Comparison of ENCODE assay signal across 20 cellular contexts in the genomic region with DNA sequence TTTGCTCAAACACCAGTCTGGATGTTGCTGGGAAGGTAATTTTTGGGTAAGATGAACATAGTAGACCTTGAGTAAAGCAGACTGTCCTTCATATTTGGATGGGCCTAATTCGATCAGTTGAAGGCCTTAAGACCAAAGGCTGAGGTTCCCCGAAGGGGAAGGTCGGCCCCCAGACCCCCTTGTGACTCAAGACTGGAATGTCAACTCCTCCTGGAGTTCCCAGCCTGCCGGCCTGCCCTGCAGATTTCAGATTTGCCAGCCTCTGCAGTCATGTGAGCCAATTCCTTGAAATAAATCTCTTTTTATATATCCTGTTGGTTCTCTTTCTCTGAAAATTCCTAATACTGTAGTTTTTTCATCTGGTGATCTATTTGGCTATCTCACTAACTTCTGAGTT.
A peak's percentile ranks its signal among the peaks of the same experiment; 100 is the strongest.
DNase-seq lines count a peak whose midpoint lies in the region; ATAC-seq and TF ChIP-seq lines count a peak whose summit lies in the region.
"Had no signal": no experiment of that assay in that cellular context is flagged by ENCODE, and none has a peak within 500 bp of the region (broad histone marks: within the 10 kb centered on the region; RNA-seq: fewer than 3 reads in every experiment).

No MANE protein-coding gene starts in this region.

- H3K27ac ChIP-seq in CD8-positive, alpha-beta memory T cell (ENCODE audit: low read depth, low read length), result no peak overlapping the region
- H3K27ac ChIP-seq in naive thymus-derived CD4-positive, alpha-beta T cell (ENCODE audit: low read depth, low read length), result no peak overlapping the region

- no peak for DNase-seq in activated CD8-positive, alpha-beta memory T cell treated with anti-CD3 and anti-CD28 coated beads, Interleukin-2, amount 10 ng/mL, durations not matched to agents 7 days and 5 days
- DNase-seq in activated CD8-positive, alpha-beta memory T cell treated with anti-CD3 and anti-CD28 coated beads, Interleukin-2, amount 50 U/mL, for 4 hours, result no peak
- DNase-seq in CD8-positive, alpha-beta memory T cell, result no peak
- DNase-seq in activated naive CD8-positive, alpha-beta T cell treated with anti-CD3 and anti-CD28 coated beads, Interleukin-2, amount 10 ng/mL, durations not matched to agents 7 days and 5 days, result no peak
- no peak for DNase-seq in naive thymus-derived CD4-positive, alpha-beta T cell
- DNase-seq in COLO668 (lab: John Stamatoyannopoulos, UW; ENCODE audit: unreplicated experiment) (no peak), NCI-H2107 (lab: John Stamatoyannopoulos, UW) (no peak), glutamatergic neuron (no peak)
- DNase-seq: DND-41, H7, Kasumi-1, MG63, NCI-H1417 treated with DMSO at 0.1 percent for 48 hours, NCI-H187, NCI-H446 treated with DMSO at 0.1 percent for 48 hours, NCI-H526 treated with DMSO at 0.1 percent for 48 hours, Right ventricle myocardium superior had no signal

- H3K4me3 Mint-ChIP-seq in activated CD8-positive, alpha-beta memory T cell treated with anti-CD3 and anti-CD28 coated beads, Interleukin-2, amount 10 ng/mL, durations not matched to agents 7 days and 5 days, result peak overlapping the region; percentile 6
- H3K4me3 Mint-ChIP-seq in CD8-positive, alpha-beta memory T cell, result peak overlapping the region in 6 of 7 donors; percentile 4 to 62 (median 51)
- H3K4me3 Mint-ChIP-seq in activated naive CD8-positive, alpha-beta T cell treated with anti-CD3 and anti-CD28 coated beads, Interleukin-2, amount 10 ng/mL, durations not matched to agents 7 days and 5 days, result peak overlapping the region; percentile 59
- peak overlapping the region in 4 of 10 donors; percentile 7 to 56 (median 34) for H3K4me3 Mint-ChIP-seq in naive thymus-derived CD4-positive, alpha-beta T cell
- H3K4me3 Mint-ChIP-seq in glutamatergic neuron (ENCODE audit: unreplicated experiment), result no peak overlapping the region
- H3K4me3 Mint-ChIP-seq: B cell, CD14-positive monocyte had no signal

- CTCF ChIA-PET in activated CD8-positive, alpha-beta memory T cell treated with anti-CD3 and anti-CD28 coated beads, Interleukin-2, amount 10 ng/mL, durations not matched to agents 7 days and 5 days (lab: Charles Lee), result interaction anchor here (0.8 to 1.2 kb wide), 2 partner anchors 58 to 70 kb away, joined by 3 to 7 read pairs; no protein-coding TSS in a partner anchor
- CTCF ChIA-PET in CD8-positive, alpha-beta memory T cell (lab: Charles Lee), result no interaction called here
- CTCF ChIA-PET in naive thymus-derived CD4-positive, alpha-beta T cell (lab: Charles Lee), result no interaction called here

- peaks cover 15% of the 10 kb centered on the region for H3K4me1 ChIP-seq in CD8-positive, alpha-beta memory T cell (ENCODE audit: insufficient read depth, low read length)
- peaks cover 8 to 13% of the 10 kb centered on the region in 2 donors for H3K4me1 ChIP-seq in naive thymus-derived CD4-positive, alpha-beta T cell (ENCODE audit: control insufficient read depth in 2 of 2, insufficient read depth in 2 of 2, low read length in 2 of 2)

- H3K4me3 ChIP-seq in CD8-positive, alpha-beta memory T cell (ENCODE audit: low read length), result no peak overlapping the region
- no peak overlapping the region for H3K4me3 ChIP-seq in naive thymus-derived CD4-positive, alpha-beta T cell (ENCODE audit: low read length)
- H3K4me3 ChIP-seq: GM12878, MG63 had no signal

- no peaks in the 10 kb centered on the region for H3K36me3 ChIP-seq in CD8-positive, alpha-beta memory T cell (ENCODE audit: insufficient read depth, low read length)
- H3K36me3 ChIP-seq in naive thymus-derived CD4-positive, alpha-beta T cell (ENCODE audit: control insufficient read depth in 2 of 3, insufficient read depth in 3 of 3, low read length in 3 of 3), result peaks cover 0 to 4% (median 0%) of the 10 kb centered on the region in 3 experiments
- H3K36me3 ChIP-seq: MG63 had no signal

- peaks cover 32% of the 10 kb centered on the region for H3K4me1 Mint-ChIP-seq in activated CD8-positive, alpha-beta memory T cell treated with anti-CD3 and anti-CD28 coated beads, Interleukin-2, amount 10 ng/mL, durations not matched to agents 7 days and 5 days
- peaks cover 43 to 74% (median 49%) of the 10 kb centered on the region in 3 donors for H3K4me1 Mint-ChIP-seq in CD8-positive, alpha-beta memory T cell
- H3K4me1 Mint-ChIP-seq in activated naive CD8-positive, alpha-beta T cell treated with anti-CD3 and anti-CD28 coated beads, Interleukin-2, amount 10 ng/mL, durations not matched to agents 7 days and 5 days, result peaks cover 47% of the 10 kb centered on the region
- peaks cover 10 to 82% (median 71%) of the 10 kb centered on the region in 7 donors for H3K4me1 Mint-ChIP-seq in naive thymus-derived CD4-positive, alpha-beta T cell
- H3K4me1 Mint-ChIP-seq in glutamatergic neuron (ENCODE audit: low read depth, unreplicated experiment), result peaks cover 17% of the 10 kb centered on the region
- H3K4me1 Mint-ChIP-seq: B cell, CD14-positive monocyte had no signal

- no peak for TF ChIP-seq CTCF in glutamatergic neuron (IDR thresholded peaks at IDR 0.05; ENCODE audit: partially characterized antibody, unreplicated experiment)

- POLR2A ChIA-PET in CD8-positive, alpha-beta memory T cell (lab: Charles Lee), result no interaction called here
- POLR2A ChIA-PET in activated naive CD8-positive, alpha-beta T cell treated with anti-CD3 and anti-CD28 coated beads, Interleukin-2, amount 10 ng/mL, durations not matched to agents 7 days and 5 days (lab: Charles Lee), result interaction anchor here (0.6 kb wide), 1 partner anchor 8 kb away, joined by 3 read pairs; no protein-coding TSS in a partner anchor
- POLR2A ChIA-PET in naive thymus-derived CD4-positive, alpha-beta T cell (lab: Charles Lee), result no interaction called here

- no peaks in the 10 kb centered on the region for H3K9me3 ChIP-seq in CD8-positive, alpha-beta memory T cell (ENCODE audit: low read length)
- H3K9me3 ChIP-seq in naive thymus-derived CD4-positive, alpha-beta T cell (ENCODE audit: control insufficient read depth in 2 of 3, low read length in 3 of 3), result no peaks in the 10 kb centered on the region
- H3K9me3 ChIP-seq: MG63 had no signal

- no peaks in the 10 kb centered on the region for H3K27me3 ChIP-seq in CD8-positive, alpha-beta memory T cell (ENCODE audit: insufficient read depth, low read length, poor library complexity, severe bottlenecking)
- H3K27me3 ChIP-seq in naive thymus-derived CD4-positive, alpha-beta T cell (ENCODE audit: control insufficient read depth in 2 of 2, insufficient read depth in 2 of 2, low read length in 2 of 2), result no peaks in the 10 kb centered on the region
- H3K27me3 ChIP-seq: MG63 had no signal

- no peak for ATAC-seq in activated CD8-positive, alpha-beta memory T cell treated with anti-CD3 and anti-CD28 coated beads, Interleukin-2, amount 10 ng/mL, durations not matched to agents 7 days and 5 days
- no peak for ATAC-seq in activated naive CD8-positive, alpha-beta T cell treated with anti-CD3 and anti-CD28 coated beads, Interleukin-2, amount 10 ng/mL, durations not matched to agents 7 days and 5 days (ENCODE audit: low read depth)
- ATAC-seq in naive thymus-derived CD4-positive, alpha-beta T cell, result no peak
- ATAC-seq: GM12878 had no signal

- H3K27me3 Mint-ChIP-seq in activated CD8-positive, alpha-beta memory T cell treated with anti-CD3 and anti-CD28 coated beads, Interleukin-2, amount 10 ng/mL, durations not matched to agents 7 days and 5 days, result no peaks in the 10 kb centered on the region
- H3K27me3 Mint-ChIP-seq in CD8-positive, alpha-beta memory T cell, result no peaks in the 10 kb centered on the region
- H3K27me3 Mint-ChIP-seq in activated naive CD8-positive, alpha-beta T cell treated with anti-CD3 and anti-CD28 coated beads, Interleukin-2, amount 10 ng/mL, durations not matched to agents 7 days and 5 days, result no peaks in the 10 kb centered on the region
- H3K27me3 Mint-ChIP-seq in naive thymus-derived CD4-positive, alpha-beta T cell, result no peaks in the 10 kb centered on the region
- peaks cover 8% of the 10 kb centered on the region for H3K27me3 Mint-ChIP-seq in glutamatergic neuron (ENCODE audit: unreplicated experiment)
- H3K27me3 Mint-ChIP-seq: B cell had no signal

- intact Hi-C loops in naive thymus-derived CD4-positive, alpha-beta T cell (cut with micrococcal nuclease), result no loop called here

- peak overlapping the region; percentile 79 for H3K27ac Mint-ChIP-seq in activated CD8-positive, alpha-beta memory T cell treated with anti-CD3 and anti-CD28 coated beads, Interleukin-2, amount 10 ng/mL, durations not matched to agents 7 days and 5 days
- peak overlapping the region in 7 of 8 donors; percentile 30 to 89 (median 60) for H3K27ac Mint-ChIP-seq in CD8-positive, alpha-beta memory T cell
- peak overlapping the region; percentile 83 for H3K27ac Mint-ChIP-seq in activated naive CD8-positive, alpha-beta T cell treated with anti-CD3 and anti-CD28 coated beads, Interleukin-2, amount 10 ng/mL, durations not matched to agents 7 days and 5 days
- peak overlapping the region in 5 of 9 donors; percentile 26 to 58 (median 34) for H3K27ac Mint-ChIP-seq in naive thymus-derived CD4-positive, alpha-beta T cell
- H3K27ac Mint-ChIP-seq in glutamatergic neuron (ENCODE audit: unreplicated experiment), result no peak overlapping the region
- H3K27ac Mint-ChIP-seq: B cell, CD14-positive monocyte had no signal

- H3K36me3 Mint-ChIP-seq in activated CD8-positive, alpha-beta memory T cell treated with anti-CD3 and anti-CD28 coated beads, Interleukin-2, amount 10 ng/mL, durations not matched to agents 7 days and 5 days, result peaks cover 19% of the 10 kb centered on the region
- H3K36me3 Mint-ChIP-seq in CD8-positive, alpha-beta memory T cell, result peaks cover 6 to 16% (median 13%) of the 10 kb centered on the region in 3 donors
- H3K36me3 Mint-ChIP-seq in activated naive CD8-positive, alpha-beta T cell treated with anti-CD3 and anti-CD28 coated beads, Interleukin-2, amount 10 ng/mL, durations not matched to agents 7 days and 5 days, result peaks cover 33% of the 10 kb centered on the region
- peaks cover 4 to 60% (median 48%) of the 10 kb centered on the region in 5 donors for H3K36me3 Mint-ChIP-seq in naive thymus-derived CD4-positive, alpha-beta T cell
- peaks cover 12% of the 10 kb centered on the region for H3K36me3 Mint-ChIP-seq in glutamatergic neuron (ENCODE audit: unreplicated experiment)
- H3K36me3 Mint-ChIP-seq: CD14-positive monocyte had no signal

- H3K9me3 Mint-ChIP-seq in activated CD8-positive, alpha-beta memory T cell treated with anti-CD3 and anti-CD28 coated beads, Interleukin-2, amount 10 ng/mL, durations not matched to agents 7 days and 5 days (ENCODE audit: low read depth), result peaks cover 5% of the 10 kb centered on the region
- H3K9me3 Mint-ChIP-seq in CD8-positive, alpha-beta memory T cell, result peaks cover 0 to 3% (median 0%) of the 10 kb centered on the region in 5 donors
- peaks cover 6% of the 10 kb centered on the region for H3K9me3 Mint-ChIP-seq in activated naive CD8-positive, alpha-beta T cell treated with anti-CD3 and anti-CD28 coated beads, Interleukin-2, amount 10 ng/mL, durations not matched to agents 7 days and 5 days
- peaks cover 0 to 9% (median 0%) of the 10 kb centered on the region in 11 donors for H3K9me3 Mint-ChIP-seq in naive thymus-derived CD4-positive, alpha-beta T cell
- peaks cover 6% of the 10 kb centered on the region for H3K9me3 Mint-ChIP-seq in glutamatergic neuron (ENCODE audit: unreplicated experiment)
